21 cellular contexts compared by ENCODE assay signal in the genomic region with DNA sequence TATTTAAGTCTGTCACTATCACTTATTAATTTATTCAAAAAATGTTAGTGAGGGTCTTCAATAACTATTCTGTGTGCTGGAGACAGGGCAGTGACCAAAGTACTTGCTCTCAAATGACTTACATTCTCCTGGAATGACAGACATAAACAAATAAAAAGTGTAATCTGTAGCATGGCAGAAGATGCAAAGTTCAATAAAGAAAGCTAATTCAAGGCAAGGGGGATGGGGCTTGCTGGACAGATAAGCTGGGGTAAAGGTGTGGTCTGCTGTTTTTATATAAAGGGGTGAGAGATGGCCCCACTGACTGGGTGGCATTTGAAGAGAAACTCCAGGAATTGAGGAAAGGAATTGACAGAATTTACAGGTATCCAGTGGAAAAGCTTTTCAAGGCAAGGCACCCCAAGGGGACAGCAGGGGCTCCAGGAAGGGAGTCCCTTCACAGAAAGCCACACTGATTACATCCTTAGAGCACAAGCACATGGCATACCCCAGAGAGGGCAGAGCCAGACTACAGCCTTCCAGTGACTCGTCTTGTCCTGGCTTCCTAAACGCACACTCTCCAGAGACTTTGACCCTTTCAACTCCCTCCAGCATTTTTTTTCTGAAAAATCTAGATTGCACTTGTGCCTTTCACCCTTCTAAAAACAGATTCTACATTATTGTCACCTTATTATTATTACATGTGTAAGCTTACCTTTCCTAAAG.
DNase-seq lines count a peak whose midpoint lies in the region; ATAC-seq, FAIRE-seq and TF ChIP-seq lines count a peak whose summit lies in the region.
"Had no signal": no experiment of that assay in that cellular context is flagged by ENCODE, and none has a peak within 500 bp of the region (broad histone marks: within the 10 kb centered on the region; RNA-seq: fewer than 3 reads in every experiment).

No MANE protein-coding gene starts in this region.

- H3K4me1 Mint-ChIP-seq in immature natural killer cell, result no peaks in the 10 kb centered on the region
- H3K4me1 Mint-ChIP-seq in stimulated activated naive B cell treated with anti-CD40 and anti-IgM and Interleukin-4, amounts not matched to agents 10 μg/mL and 1 μg/mL and 100 μg/mL, for 72 hours, result no peaks in the 10 kb centered on the region

- H3K36me3 Mint-ChIP-seq in immature natural killer cell, result no peaks in the 10 kb centered on the region
- no peaks in the 10 kb centered on the region for H3K36me3 Mint-ChIP-seq in stimulated activated naive B cell treated with anti-CD40 and anti-IgM and Interleukin-4, amounts not matched to agents 10 μg/mL and 1 μg/mL and 100 μg/mL, for 72 hours

- H3K4me3 ChIP-seq in A549 (no peak overlapping the region), adipocyte (ENCODE audit: low read length) (no peak overlapping the region), hepatocyte (no peak overlapping the region)
- H3K4me3 ChIP-seq: HAP-1, lower lobe of right lung, stomach had no signal

- H3K27ac Mint-ChIP-seq in immature natural killer cell, result no peak overlapping the region
- H3K27ac Mint-ChIP-seq in stimulated activated naive B cell treated with anti-CD40 and anti-IgM and Interleukin-4, amounts not matched to agents 10 μg/mL and 1 μg/mL and 100 μg/mL, for 72 hours, result no peak overlapping the region
- H3K27ac Mint-ChIP-seq: T-helper 1 cell treated with Interleukin-12 subunit alpha and Interleukin-12 subunit beta and Interleukin-4 antibody, amounts not matched to agents 30 μg/mL and 1 μg/mL, for 36 hours had no signal

- H3K4me3 Mint-ChIP-seq in immature natural killer cell, result no peak overlapping the region
- no peak overlapping the region for H3K4me3 Mint-ChIP-seq in stimulated activated naive B cell treated with anti-CD40 and anti-IgM and Interleukin-4, amounts not matched to agents 10 μg/mL and 1 μg/mL and 100 μg/mL, for 72 hours
- H3K4me3 Mint-ChIP-seq: T-helper 1 cell treated with Interleukin-12 subunit alpha and Interleukin-12 subunit beta and Interleukin-4 antibody, amounts not matched to agents 30 μg/mL and 1 μg/mL, for 36 hours had no signal

- whole genome bisulfite sequencing in A549 (ENCODE audit: missing lambda C conversion rate), result 0% methylated on average over 2 of the region's 2 CpGs
- 4% methylated on average over 2 of the region's 2 CpGs for WGBS in hepatocyte (ENCODE audit: low lambda C conversion rate, missing lambda C conversion rate)

- DNase-seq in A549 (ENCODE audit: low read depth in 1 of 2, low spot score in 1 of 2), result peak in 1 of 2 experiments; percentile 47
- peak; percentile 73 for DNase-seq in HT1080 (ENCODE audit: low read depth)
- DNase-seq in adipocyte (ENCODE audit: low read depth), result peak; percentile 62
- DNase-seq in hepatocyte (ENCODE audit: low spot score), result peak; percentile 67
- DNase-seq in immature natural killer cell, result no peak
- DNase-seq in stimulated activated naive B cell treated with anti-CD40 and anti-IgM and Interleukin-4, amounts not matched to agents 10 μg/mL and 1 μg/mL and 100 μg/mL, for 72 hours, result no peak
- DNase-seq in hippocampal formation (lab: John Stamatoyannopoulos, UW), result no peak
- DNase-seq: activated CD4-positive, alpha-beta T cell treated with anti-CD3 and anti-CD28 coated beads for 1 hour; activated CD8-positive, alpha-beta memory T cell treated with anti-CD3 and anti-CD28 coated beads, Interleukin-2, amount 50 U/mL, for 48 hours; activated naive CD4-positive, alpha-beta T cell treated with anti-CD3 and anti-CD28 coated beads, Interleukin-2, amount 50 U/mL, for 16 hours; Caco-2; cerebellar nuclear complex; lower lobe of right lung; NCI-H1048; OCI-M1; stomach had no signal

- POLR2A ChIA-PET in A549 (lab: Yijun Ruan, JAX), result no interaction called here

- no peaks in the 10 kb centered on the region for H3K27me3 ChIP-seq in adipocyte (replicated peaks; ENCODE audit: control insufficient read depth, insufficient read depth, low read length)
- H3K27me3 ChIP-seq in hepatocyte, result no peaks in the 10 kb centered on the region
- H3K27me3 ChIP-seq: stomach had no signal

- no peaks in the 10 kb centered on the region for H4K20me1 ChIP-seq in hepatocyte (ENCODE audit: insufficient read depth, poor library complexity, severe bottlenecking)

- H3K36me3 ChIP-seq in adipocyte (ENCODE audit: control insufficient read depth, insufficient read depth, low read length, severe bottlenecking) (no peaks in the 10 kb centered on the region), hepatocyte (replicated peaks; ENCODE audit: insufficient read depth, low read depth) (no peaks in the 10 kb centered on the region)
- H3K36me3 ChIP-seq: HAP-1, lower lobe of right lung, stomach had no signal

- H2AFZ ChIP-seq in hepatocyte, result no peak overlapping the region

- H3K4me1 ChIP-seq in A549 (peaks cover 4% of the 10 kb centered on the region; the same call in 1 of the 3 replicates), adipocyte (ENCODE audit: control insufficient read depth, insufficient read depth, low read length) (peaks cover 29% of the 10 kb centered on the region), hepatocyte (ENCODE audit: insufficient read depth) (peaks cover 8% of the 10 kb centered on the region)
- H3K4me1 ChIP-seq: Caco-2, HAP-1, lower lobe of right lung, stomach had no signal

- no peak for TF ChIP-seq EP300 in A549 (IDR thresholded peaks at IDR 0.05)

- H3K27me3 Mint-ChIP-seq in immature natural killer cell (ENCODE audit: low read depth in 3 of 3), result peaks cover 2 to 15% (median 5%) of the 10 kb centered on the region in 3 donors
- H3K27me3 Mint-ChIP-seq in stimulated activated naive B cell treated with anti-CD40 and anti-IgM and Interleukin-4, amounts not matched to agents 10 μg/mL and 1 μg/mL and 100 μg/mL, for 72 hours, result peaks cover 19 to 21% of the 10 kb centered on the region in 2 donors

- H3K4me2 ChIP-seq in A549 (peak overlapping the region; percentile 48), hepatocyte (no peak overlapping the region)

- no peak for TF ChIP-seq RAD21 in A549 (conservative IDR thresholded peaks at IDR 0.05 in 1 of 2, IDR thresholded peaks at IDR 0.05 in 1 of 2)

- ATAC-seq in A549, result peak; percentile 89
- ATAC-seq in stimulated activated naive B cell treated with anti-CD40 and anti-IgM and Interleukin-4, amounts not matched to agents 10 μg/mL and 1 μg/mL and 100 μg/mL, for 72 hours (replicated peaks), result no peak
- no peak for ATAC-seq in HG02970 (IDR thresholded peaks at IDR 0.05; ENCODE audit: low FRiP score, unreplicated experiment)
- ATAC-seq: lower lobe of right lung, sciatic nerve had no signal

- no peaks in the 10 kb centered on the region for H3K9me2 ChIP-seq in hepatocyte (replicated peaks; ENCODE audit: insufficient read depth)

- FAIRE-seq in A549 (lab: Jason Lieb, UNC), result no peak
- FAIRE-seq: endothelial cell of umbilical vein had no signal

- no peaks in the 10 kb centered on the region for H3K79me2 ChIP-seq in hepatocyte

- CTCF ChIA-PET in A549 (lab: Yijun Ruan, JAX), result no interaction called here

- peaks cover 0 to 4% (median 0%) of the 10 kb centered on the region in 6 donors for H3K9me3 Mint-ChIP-seq in immature natural killer cell
- H3K9me3 Mint-ChIP-seq in stimulated activated naive B cell treated with anti-CD40 and anti-IgM and Interleukin-4, amounts not matched to agents 10 μg/mL and 1 μg/mL and 100 μg/mL, for 72 hours, result no peaks in the 10 kb centered on the region
- H3K9me3 Mint-ChIP-seq: T-helper 1 cell treated with Interleukin-12 subunit alpha and Interleukin-12 subunit beta and Interleukin-4 antibody, amounts not matched to agents 30 μg/mL and 1 μg/mL, for 36 hours had no signal

- TF ChIP-seq CTCF in A549 (IDR thresholded peaks at IDR 0.05) (no peak), hepatocyte (IDR thresholded peaks at IDR 0.05; ENCODE audit: poor library complexity) (no peak)

- H3K9me3 ChIP-seq in A549 (no peaks in the 10 kb centered on the region), adipocyte (ENCODE audit: control insufficient read depth, low read length) (no peaks in the 10 kb centered on the region), hepatocyte (ENCODE audit: low read depth) (no peaks in the 10 kb centered on the region)
- H3K9me3 ChIP-seq: Caco-2, lower lobe of right lung, stomach had no signal

- no peak overlapping the region for H3K9ac ChIP-seq in adipocyte (ENCODE audit: low read length)

- H3K27ac ChIP-seq in A549, result peak overlapping the region; percentile 43 to 46; a peak in 4 of 6 replicates
- H3K27ac ChIP-seq in hepatocyte, result peak overlapping the region; percentile 79
- H3K27ac ChIP-seq: lower lobe of right lung, stomach had no signal

- TF ChIP-seq POLR2A in A549 (IDR thresholded peaks at IDR 0.05; ENCODE audit: low read length), result no peak

TF ChIP-seq in A549, 52 proteins besides CTCF, POLR2A, EP300 and RAD21:
- TF ChIP-seq MAFK (IDR thresholded peaks at IDR 0.05; ENCODE audit: partially characterized antibody), result no peak
- TF ChIP-seq FOXS1 (CRISPR knock-in tag; IDR thresholded peaks at IDR 0.05), result no peak
- TF ChIP-seq ZNF302 (CRISPR knock-in tag; IDR thresholded peaks at IDR 0.05), result no peak
- TF ChIP-seq BCL3 (IDR thresholded peaks at IDR 0.05), result no peak
- no peak for TF ChIP-seq BHLHE40 (IDR thresholded peaks at IDR 0.05; ENCODE audit: low read depth, low read length)
- TF ChIP-seq FOSL2 (IDR thresholded peaks at IDR 0.05), result no peak
- 0 out of 2 replicates have a peak, but pooled peaks have one; percentile 5 for TF ChIP-seq FOSL2 (CRISPR knock-in tag; IDR thresholded peaks at IDR 0.05)
- peak; percentile 80; the same call in 1 of the 2 replicates for TF ChIP-seq RFX5 (IDR thresholded peaks at IDR 0.05)

Comparison
In these comparisons a context has a peak if more than half of its experiments do, and no peak if none do; other contexts are left out.
1. ATAC-seq: peak in A549 (2 of 2); none in stimulated activated naive B cell treated with anti-CD40 and anti-IgM and Interleukin-4, amounts not matched to agents 10 μg/mL and 1 μg/mL and 100 μg/mL, for 72 hours (0 of 2) and HG02970 (single experiment).
2. DNase-seq: peak in HT1080 (single experiment), adipocyte (single experiment) and hepatocyte (single experiment); none in immature natural killer cell (0 of 3), stimulated activated naive B cell treated with anti-CD40 and anti-IgM and Interleukin-4, amounts not matched to agents 10 μg/mL and 1 μg/mL and 100 μg/mL, for 72 hours (single experiment) and hippocampal formation (0 of 2).